ENCODE assay signal across 36 cellular contexts in genomic region chr5:74074111-74074510, GRCh38.
"Had no signal": no experiment of that assay in that cellular context is flagged by ENCODE, and none has a peak within 500 bp of the region (broad histone marks: within the 10 kb centered on the region; RNA-seq: fewer than 3 reads in every experiment).

No MANE protein-coding gene starts in this region.

- DNase-seq: activated B cell treated with CpG ODN at 0.5 μM for 24 hours; activated CD4-positive, alpha-beta memory T cell treated with anti-CD3 and anti-CD28 coated beads for 36 hours; activated CD4-positive, alpha-beta T cell treated with anti-CD3 and anti-CD28 coated beads for 4 hours; activated CD4-positive, alpha-beta T cell treated with anti-CD3 and anti-CD28 coated beads, Interleukin-2, amount 10 ng/mL, durations not matched to agents 24 days and 14 days; activated CD4-positive, alpha-beta T cell treated with anti-CD3 and anti-CD28 coated beads, Interleukin-2, amount 50 U/mL, for 1 hour; activated CD4-positive, alpha-beta T cell treated with anti-CD3 and anti-CD28 coated beads, Interleukin-2, amount 50 U/mL, for 4 hours; activated CD4-positive, CD25-positive, alpha-beta regulatory T cell treated with anti-CD3 and anti-CD28 coated beads, Interleukin-2, amount 50 U/mL, for 72 hours; activated CD8-positive, alpha-beta memory T cell treated with anti-CD3 and anti-CD28 coated beads, Interleukin-2, amount 50 U/mL, for 4 hours; activated CD8-positive, alpha-beta T cell treated with anti-CD3 and anti-CD28 coated beads for 36 hours; activated effector memory CD4-positive, alpha-beta T cell treated with anti-CD3 and anti-CD28 coated beads, Interleukin-2, amount 50 U/mL, for 16 hours; activated gamma-delta T cell treated with Interleukin-2 at 50 U/mL for 16 hours; activated naive CD4-positive, alpha-beta T cell; activated naive CD4-positive, alpha-beta T cell treated with anti-CD3 and anti-CD28 coated beads for 36 hours; activated naive CD4-positive, alpha-beta T cell treated with anti-CD3 and anti-CD28 coated beads, Interleukin-2, amount 50 U/mL, for 16 hours; activated naive CD8-positive, alpha-beta T cell treated with anti-CD3 and anti-CD28 coated beads for 36 hours; activated T-cell treated with anti-CD3 and anti-CD28 coated beads for 4 hours; activated T-cell treated with anti-CD3 and anti-CD28 coated beads, Interleukin-2, amount 50 U/mL, for 1 hour; activated T-cell treated with anti-CD3 and anti-CD28 coated beads, Interleukin-2, amount 50 U/mL, for 4 hours; activated T-cell treated with anti-CD3 and anti-CD28 coated beads, Interleukin-2, amount 50 U/mL, for 72 hours; adrenal gland; amniotic stem cell; aorta; body of pancreas; brain microvascular endothelial cell; central memory CD4-positive, alpha-beta T cell; T-helper 2 cell; T-helper 9 cell had no signal

- H3K9me3 ChIP-seq: adrenal gland, body of pancreas, breast epithelium had no signal

- H3K36me3 Mint-ChIP-seq: activated CD4-positive, alpha-beta memory T cell treated with anti-CD3 and anti-CD28 coated beads for 36 hours; activated naive CD4-positive, alpha-beta T cell treated with anti-CD3 and anti-CD28 coated beads, Interleukin-2, amount 50 U/mL, for 72 hours; activated naive CD8-positive, alpha-beta T cell treated with anti-CD3 and anti-CD28 coated beads for 36 hours had no signal

- H3K27ac ChIP-seq: adrenal gland, body of pancreas, brain microvascular endothelial cell, breast epithelium, VCaP had no signal

- H3K27ac Mint-ChIP-seq: activated B cell treated with CpG ODN at 0.5 μM for 24 hours; activated CD4-positive, alpha-beta memory T cell treated with anti-CD3 and anti-CD28 coated beads for 36 hours; activated CD4-positive, alpha-beta T cell treated with anti-CD3 and anti-CD28 coated beads, Interleukin-2, amount 10 ng/mL, durations not matched to agents 24 days and 14 days; activated CD8-positive, alpha-beta T cell treated with anti-CD3 and anti-CD28 coated beads for 36 hours; activated naive CD4-positive, alpha-beta T cell treated with anti-CD3 and anti-CD28 coated beads for 36 hours; activated naive CD4-positive, alpha-beta T cell treated with anti-CD3 and anti-CD28 coated beads, Interleukin-2, amount 50 U/mL, for 72 hours; activated naive CD8-positive, alpha-beta T cell treated with anti-CD3 and anti-CD28 coated beads for 36 hours; activated T-cell treated with anti-CD3 and anti-CD28 coated beads, Interleukin-2, amount 50 U/mL, for 72 hours; activated T-helper 1 cell treated with anti-CD3 and anti-CD28 coated beads, Interleukin-12 subunit alpha, Interleukin-12 subunit beta, Interleukin-2, Interleukin-4 antibody, amounts not matched to agents 30 ng/mL and 10 ng/mL and 1 ng/mL, durations not matched to agents 14 hours and 24 hours and 36 hours; activated T-helper 17 cell treated with anti-CD3 and anti-CD28 coated beads, Interleukin-2, amount 50 U/mL, for 72 hours; T-helper 1 cell treated with Interleukin-12 subunit alpha and Interleukin-12 subunit beta and Interleukin-4 antibody, amounts not matched to agents 30 μg/mL and 1 μg/mL, for 36 hours; T-helper 2 cell treated with Interferon-gamma antibody and Interleukin-4, amounts not matched to agents 5 μg/mL and 100 μg/mL, for 36 hours had no signal

- FAIRE-seq: astrocyte, TTC549 had no signal

- ATAC-seq: activated CD8-positive, alpha-beta T cell treated with anti-CD3 and anti-CD28 coated beads for 36 hours; activated naive CD4-positive, alpha-beta T cell treated with anti-CD3 and anti-CD28 coated beads, Interleukin-2, amount 50 U/mL, for 72 hours; activated T-cell treated with anti-CD3 and anti-CD28 coated beads, Interleukin-2, amount 50 U/mL, for 4 hours; activated T-cell treated with anti-CD3 and anti-CD28 coated beads, Interleukin-2, amount 50 U/mL, for 72 hours; activated T-helper 17 cell treated with anti-CD3 and anti-CD28 coated beads, Interleukin-2, amount 50 U/mL, for 72 hours; body of pancreas had no signal

- H3K4me1 ChIP-seq: adrenal gland, breast epithelium had no signal

- H3K27me3 ChIP-seq: adrenal gland, body of pancreas, brain microvascular endothelial cell, breast epithelium had no signal

- H3K36me3 ChIP-seq: adrenal gland, brain microvascular endothelial cell, breast epithelium had no signal

- H3K9me3 Mint-ChIP-seq: activated CD4-positive, alpha-beta memory T cell treated with anti-CD3 and anti-CD28 coated beads for 36 hours; activated CD4-positive, alpha-beta T cell treated with anti-CD3 and anti-CD28 coated beads, Interleukin-2, amount 10 ng/mL, durations not matched to agents 24 days and 14 days; activated CD8-positive, alpha-beta T cell treated with anti-CD3 and anti-CD28 coated beads for 36 hours; activated naive CD4-positive, alpha-beta T cell treated with anti-CD3 and anti-CD28 coated beads for 36 hours; activated naive CD4-positive, alpha-beta T cell treated with anti-CD3 and anti-CD28 coated beads, Interleukin-2, amount 50 U/mL, for 72 hours; activated naive CD8-positive, alpha-beta T cell treated with anti-CD3 and anti-CD28 coated beads for 36 hours; activated T-cell treated with anti-CD3 and anti-CD28 coated beads, Interleukin-2, amount 50 U/mL, for 4 hours; activated T-helper 1 cell treated with anti-CD3 and anti-CD28 coated beads, Interleukin-12 subunit alpha, Interleukin-12 subunit beta, Interleukin-2, Interleukin-4 antibody, amounts not matched to agents 30 ng/mL and 10 ng/mL and 1 ng/mL, durations not matched to agents 14 hours and 24 hours and 36 hours; activated T-helper 17 cell treated with anti-CD3 and anti-CD28 coated beads, Interleukin-2, amount 50 U/mL, for 72 hours; T-helper 1 cell treated with Interleukin-12 subunit alpha and Interleukin-12 subunit beta and Interleukin-4 antibody, amounts not matched to agents 30 μg/mL and 1 μg/mL, for 36 hours; T-helper 2 cell treated with Interferon-gamma antibody and Interleukin-4, amounts not matched to agents 5 μg/mL and 100 μg/mL, for 36 hours had no signal

- H3K4me3 ChIP-seq: adrenal gland, body of pancreas, breast epithelium had no signal

- H3K27me3 Mint-ChIP-seq: activated CD4-positive, alpha-beta T cell treated with anti-CD3 and anti-CD28 coated beads, Interleukin-2, amount 10 ng/mL, durations not matched to agents 24 days and 14 days had no signal

- H3K4me3 Mint-ChIP-seq: activated B cell treated with CpG ODN at 0.5 μM for 24 hours; activated CD4-positive, alpha-beta memory T cell treated with anti-CD3 and anti-CD28 coated beads for 36 hours; activated CD4-positive, alpha-beta T cell treated with anti-CD3 and anti-CD28 coated beads, Interleukin-2, amount 10 ng/mL, durations not matched to agents 24 days and 14 days; activated CD8-positive, alpha-beta T cell treated with anti-CD3 and anti-CD28 coated beads for 36 hours; activated naive CD4-positive, alpha-beta T cell treated with anti-CD3 and anti-CD28 coated beads for 36 hours; activated naive CD8-positive, alpha-beta T cell treated with anti-CD3 and anti-CD28 coated beads for 36 hours; activated T-cell treated with anti-CD3 and anti-CD28 coated beads, Interleukin-2, amount 50 U/mL, for 4 hours; activated T-cell treated with anti-CD3 and anti-CD28 coated beads, Interleukin-2, amount 50 U/mL, for 72 hours; activated T-helper 1 cell treated with anti-CD3 and anti-CD28 coated beads, Interleukin-12 subunit alpha, Interleukin-12 subunit beta, Interleukin-2, Interleukin-4 antibody, amounts not matched to agents 30 ng/mL and 10 ng/mL and 1 ng/mL, durations not matched to agents 14 hours and 24 hours and 36 hours; activated T-helper 17 cell treated with anti-CD3 and anti-CD28 coated beads, Interleukin-2, amount 50 U/mL, for 72 hours; T-helper 1 cell treated with Interleukin-12 subunit alpha and Interleukin-12 subunit beta and Interleukin-4 antibody, amounts not matched to agents 30 μg/mL and 1 μg/mL, for 36 hours; T-helper 2 cell treated with Interferon-gamma antibody and Interleukin-4, amounts not matched to agents 5 μg/mL and 100 μg/mL, for 36 hours had no signal

- H3K4me1 Mint-ChIP-seq: activated B cell treated with CpG ODN at 0.5 μM for 24 hours; activated CD4-positive, alpha-beta T cell treated with anti-CD3 and anti-CD28 coated beads, Interleukin-2, amount 10 ng/mL, durations not matched to agents 24 days and 14 days; activated naive CD8-positive, alpha-beta T cell treated with anti-CD3 and anti-CD28 coated beads for 36 hours; activated T-helper 17 cell treated with anti-CD3 and anti-CD28 coated beads, Interleukin-2, amount 50 U/mL, for 72 hours had no signal
